In the genomic region with DNA sequence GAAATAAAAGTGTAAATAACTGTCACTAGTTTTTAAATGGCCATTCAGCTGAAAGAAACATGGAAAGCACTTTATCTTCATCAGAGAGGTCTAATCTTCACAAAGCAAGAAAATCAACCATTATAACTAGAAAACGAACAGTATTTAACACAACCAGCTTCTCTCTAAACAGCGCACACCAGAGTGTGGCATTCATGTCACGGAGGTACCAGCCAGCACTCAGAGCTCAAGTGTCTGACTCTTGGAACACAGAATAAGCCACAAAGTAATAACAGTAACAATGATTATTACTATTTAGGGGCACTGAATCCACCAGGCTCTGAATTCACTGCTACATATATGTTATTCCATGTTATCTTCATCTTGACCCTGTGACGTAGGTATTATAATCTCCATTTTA, we compare ENCODE assay signal across 28 cellular contexts.
A peak's percentile ranks its signal among the peaks of the same experiment; 100 is the strongest.
DNase-seq lines count a peak whose midpoint lies in the region; ATAC-seq, FAIRE-seq and TF ChIP-seq lines count a peak whose summit lies in the region.
"Had no signal": no experiment of that assay in that cellular context is flagged by ENCODE, and none has a peak within 500 bp of the region (broad histone marks: within the 10 kb centered on the region; RNA-seq: fewer than 3 reads in every experiment).

No MANE protein-coding gene starts in this region.

- DNase-seq in WTC11 (ENCODE audit: low spot score), result no peak
- DNase-seq in left ventricle myocardium inferior, result no peak
- peak; percentile 12 for DNase-seq in medulla oblongata (ENCODE audit: extremely low spot score)
- no peak for DNase-seq in stomach
- no peak for DNase-seq in D721Med (ENCODE audit: insufficient read length, low spot score)
- DNase-seq in activated naive CD8-positive, alpha-beta T cell treated with anti-CD3 and anti-CD28 coated beads, Interleukin-2, amount 50 U/mL, for 24 hours, result no peak
- DNase-seq: ACHN; activated CD4-positive, alpha-beta memory T cell treated with anti-CD3 and anti-CD28 coated beads, Interleukin-2, amount 10 ng/mL, durations not matched to agents 7 days and 5 days; activated CD4-positive, CD25-positive, alpha-beta regulatory T cell treated with anti-CD3 and anti-CD28 coated beads, Interleukin-2, amount 50 U/mL, for 72 hours; activated CD8-positive, alpha-beta memory T cell treated with anti-CD3 and anti-CD28 coated beads, Interleukin-2, amount 50 U/mL, for 4 hours; activated naive CD4-positive, alpha-beta T cell treated with anti-CD3 and anti-CD28 coated beads, Interleukin-2, amount 10 ng/mL, durations not matched to agents 7 days and 5 days; body of pancreas; CD4-positive, alpha-beta memory T cell; immature natural killer cell; NCI-H1436; NCI-H2081; NCI-H2227 treated with DMSO at 0.1 percent for 48 hours; NCI-H526 treated with DMSO at 0.1 percent for 48 hours; NK-92 treated with Interleukin-12 subunit alpha and Interleukin-12 subunit beta, amount 100 ng/mL, for 24 hours; PC-3; psoas muscle; SK-N-SH had no signal

- CTCF ChIA-PET in WTC11 (lab: Charles Lee), result interaction anchor here (0.9 kb wide), 1 partner anchor 8 kb away, joined by 3 read pairs; no protein-coding TSS in a partner anchor

- no peaks in the 10 kb centered on the region; the same call in 1 of the 2 replicates for H3K27me3 Mint-ChIP-seq in WTC11 (ENCODE audit: low read depth)
- peaks cover 5% of the 10 kb centered on the region for H3K27me3 Mint-ChIP-seq in activated naive CD8-positive, alpha-beta T cell treated with anti-CD3 and anti-CD28 coated beads, Interleukin-2, amount 50 U/mL, for 24 hours
- H3K27me3 Mint-ChIP-seq: activated naive CD4-positive, alpha-beta T cell treated with anti-CD3 and anti-CD28 coated beads, Interleukin-2, amount 10 ng/mL, durations not matched to agents 7 days and 5 days had no signal

- TF ChIP-seq CTCF in WTC11 (IDR thresholded peaks at IDR 0.05) (no peak), left ventricle myocardium inferior (IDR thresholded peaks at IDR 0.05; ENCODE audit: borderline replicate concordance) (no peak), stomach (IDR thresholded peaks at IDR 0.05) (no peak), D721Med (IDR thresholded peaks at IDR 0.05; ENCODE audit: insufficient read depth, missing control alignments) (no peak)

- H3K9me3 ChIP-seq in left ventricle myocardium inferior (replicated peaks) (no peaks in the 10 kb centered on the region), stomach (no peaks in the 10 kb centered on the region)
- H3K9me3 ChIP-seq: body of pancreas, HAP-1, neutrophil, psoas muscle, SK-N-SH had no signal

- H3K27me3 ChIP-seq in left ventricle myocardium inferior (ENCODE audit: low read depth) (no peaks in the 10 kb centered on the region), stomach (no peaks in the 10 kb centered on the region)
- H3K27me3 ChIP-seq: body of pancreas, neutrophil had no signal

- H3K27ac Mint-ChIP-seq in WTC11, result peak overlapping the region; percentile 11; the same call in 1 of the 2 replicates
- H3K27ac Mint-ChIP-seq in activated naive CD8-positive, alpha-beta T cell treated with anti-CD3 and anti-CD28 coated beads, Interleukin-2, amount 50 U/mL, for 24 hours, result no peak overlapping the region
- H3K27ac Mint-ChIP-seq: activated CD4-positive, alpha-beta memory T cell treated with anti-CD3 and anti-CD28 coated beads, Interleukin-2, amount 10 ng/mL, durations not matched to agents 7 days and 5 days; activated naive CD4-positive, alpha-beta T cell treated with anti-CD3 and anti-CD28 coated beads, Interleukin-2, amount 10 ng/mL, durations not matched to agents 7 days and 5 days; B cell; CD4-positive, alpha-beta memory T cell; immature natural killer cell; stimulated activated effector memory CD8-positive, alpha-beta T cell treated with anti-CD3 and anti-CD28 coated beads, Interleukin-12 subunit alpha, Interleukin-12 subunit beta, amount 100 ng/mL, for 72 hours; T-helper 1 cell treated with Interleukin-12 subunit alpha and Interleukin-12 subunit beta and Interleukin-4 antibody, amounts not matched to agents 30 μg/mL and 1 μg/mL, for 36 hours had no signal

- no peaks in the 10 kb centered on the region for H3K36me3 Mint-ChIP-seq in WTC11
- no peaks in the 10 kb centered on the region for H3K36me3 Mint-ChIP-seq in activated naive CD8-positive, alpha-beta T cell treated with anti-CD3 and anti-CD28 coated beads, Interleukin-2, amount 50 U/mL, for 24 hours (ENCODE audit: low read depth)
- H3K36me3 Mint-ChIP-seq: activated naive CD4-positive, alpha-beta T cell treated with anti-CD3 and anti-CD28 coated beads, Interleukin-2, amount 10 ng/mL, durations not matched to agents 7 days and 5 days; CD4-positive, alpha-beta memory T cell; immature natural killer cell; stimulated activated effector memory CD8-positive, alpha-beta T cell treated with anti-CD3 and anti-CD28 coated beads, Interleukin-12 subunit alpha, Interleukin-12 subunit beta, amount 100 ng/mL, for 72 hours had no signal

- H3K4me1 ChIP-seq in left ventricle myocardium inferior (peaks cover 77% of the 10 kb centered on the region), stomach (peaks cover 0 to 44% (median 37%) of the 10 kb centered on the region in 4 donors)

- TF ChIP-seq EP300 in stomach (IDR thresholded peaks at IDR 0.05), result no peak

- WGBS in stomach, 5 donors, result 84 to 93% (median 89%) methylated on average over 4 of the region's 4 CpGs

- no peak for TF ChIP-seq POLR2A in stomach (IDR thresholded peaks at IDR 0.05)

- ATAC-seq in WTC11 (no peak), GM21360 (IDR thresholded peaks at IDR 0.05; ENCODE audit: unreplicated experiment) (no peak)
- ATAC-seq in activated naive CD8-positive, alpha-beta T cell treated with anti-CD3 and anti-CD28 coated beads, Interleukin-2, amount 50 U/mL, for 24 hours, result no peak
- ATAC-seq: PC-3; psoas muscle; stimulated activated effector memory CD8-positive, alpha-beta T cell treated with anti-CD3 and anti-CD28 coated beads, Interleukin-12 subunit alpha, Interleukin-12 subunit beta, amount 100 ng/mL, for 72 hours had no signal

- no peak for FAIRE-seq in D721Med (lab: Jason Lieb, UNC)

- H3K4me3 Mint-ChIP-seq in WTC11, result no peak overlapping the region
- no peak overlapping the region for H3K4me3 Mint-ChIP-seq in activated naive CD8-positive, alpha-beta T cell treated with anti-CD3 and anti-CD28 coated beads, Interleukin-2, amount 50 U/mL, for 24 hours
- H3K4me3 Mint-ChIP-seq: activated CD4-positive, alpha-beta memory T cell treated with anti-CD3 and anti-CD28 coated beads, Interleukin-2, amount 10 ng/mL, durations not matched to agents 7 days and 5 days; activated naive CD4-positive, alpha-beta T cell treated with anti-CD3 and anti-CD28 coated beads, Interleukin-2, amount 10 ng/mL, durations not matched to agents 7 days and 5 days; B cell; CD4-positive, alpha-beta memory T cell; immature natural killer cell; stimulated activated effector memory CD8-positive, alpha-beta T cell treated with anti-CD3 and anti-CD28 coated beads, Interleukin-12 subunit alpha, Interleukin-12 subunit beta, amount 100 ng/mL, for 72 hours; T-helper 1 cell treated with Interleukin-12 subunit alpha and Interleukin-12 subunit beta and Interleukin-4 antibody, amounts not matched to agents 30 μg/mL and 1 μg/mL, for 36 hours had no signal

- POLR2A ChIA-PET in WTC11 (lab: Charles Lee), result no interaction called here

- no peaks in the 10 kb centered on the region for H3K36me3 ChIP-seq in left ventricle myocardium inferior
- H3K36me3 ChIP-seq in stomach, result no peaks in the 10 kb centered on the region
- H3K36me3 ChIP-seq: HAP-1, neutrophil had no signal

- H3K27ac ChIP-seq in left ventricle myocardium inferior (replicated peaks) (peak overlapping the region; percentile 83), stomach (peak overlapping the region in 3 of 5 donors; percentile 49 to 84 (median 56))
- H3K27ac ChIP-seq: neutrophil, psoas muscle had no signal

- H3K4me1 Mint-ChIP-seq in WTC11, result peaks cover 47% of the 10 kb centered on the region
- peaks cover 4% of the 10 kb centered on the region for H3K4me1 Mint-ChIP-seq in activated naive CD8-positive, alpha-beta T cell treated with anti-CD3 and anti-CD28 coated beads, Interleukin-2, amount 50 U/mL, for 24 hours

- H3K9me3 Mint-ChIP-seq in WTC11, result no peaks in the 10 kb centered on the region
- H3K9me3 Mint-ChIP-seq in activated naive CD8-positive, alpha-beta T cell treated with anti-CD3 and anti-CD28 coated beads, Interleukin-2, amount 50 U/mL, for 24 hours, result no peaks in the 10 kb centered on the region
- H3K9me3 Mint-ChIP-seq: activated CD4-positive, alpha-beta memory T cell treated with anti-CD3 and anti-CD28 coated beads, Interleukin-2, amount 10 ng/mL, durations not matched to agents 7 days and 5 days; activated naive CD4-positive, alpha-beta T cell treated with anti-CD3 and anti-CD28 coated beads, Interleukin-2, amount 10 ng/mL, durations not matched to agents 7 days and 5 days; CD4-positive, alpha-beta memory T cell; immature natural killer cell; stimulated activated effector memory CD8-positive, alpha-beta T cell treated with anti-CD3 and anti-CD28 coated beads, Interleukin-12 subunit alpha, Interleukin-12 subunit beta, amount 100 ng/mL, for 72 hours; T-helper 1 cell treated with Interleukin-12 subunit alpha and Interleukin-12 subunit beta and Interleukin-4 antibody, amounts not matched to agents 30 μg/mL and 1 μg/mL, for 36 hours had no signal

- no peak overlapping the region for H3K4me3 ChIP-seq in left ventricle myocardium inferior
- H3K4me3 ChIP-seq in stomach, result no peak overlapping the region
- H3K4me3 ChIP-seq: body of pancreas, HAP-1, psoas muscle had no signal

- intact Hi-C loops in left ventricle myocardium inferior (cut with micrococcal nuclease) (no loop called here), stomach (cut with DNase I; ENCODE audit: low total_unique reads) (no loop called here)
